Comparison of ENCODE assay signal across 22 cellular contexts in the genomic region with DNA sequence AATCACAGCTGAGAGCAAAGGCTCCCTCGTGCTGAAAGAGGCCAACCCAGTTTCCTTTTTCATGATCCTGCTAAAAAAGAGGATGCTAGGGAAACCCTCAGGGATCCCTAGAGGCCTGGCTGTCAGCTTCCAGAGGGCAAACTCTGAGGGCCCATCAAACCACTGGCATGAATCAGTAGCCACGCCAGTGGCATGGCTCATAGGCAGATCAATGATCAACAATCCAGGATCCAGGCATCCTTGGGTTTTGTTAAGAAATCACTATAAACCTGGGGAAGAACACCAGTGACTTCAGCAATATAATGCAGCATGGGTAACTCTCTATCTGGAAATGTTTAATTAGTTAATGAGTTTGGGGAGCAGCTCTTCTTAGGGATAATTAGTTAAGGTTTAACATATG.
"Had no signal": no experiment of that assay in that cellular context is flagged by ENCODE, and none has a peak within 500 bp of the region (broad histone marks: within the 10 kb centered on the region; RNA-seq: fewer than 3 reads in every experiment).

No MANE protein-coding gene starts in this region.

- H3K27me3 ChIP-seq: esophagus muscularis mucosa, foreskin keratinocyte, hepatocyte, neutrophil, right atrium auricular region, sigmoid colon, stomach, transverse colon had no signal

- H3K36me3 ChIP-seq: esophagus muscularis mucosa, neutrophil, right atrium auricular region, sigmoid colon, stomach, thoracic aorta, transverse colon had no signal

- H3K27ac ChIP-seq: dorsolateral prefrontal cortex, esophagus muscularis mucosa, foreskin keratinocyte, hepatocyte, neutrophil, right atrium auricular region, sigmoid colon, stomach, thoracic aorta, transverse colon had no signal

- DNase-seq: cortex of kidney; dorsolateral prefrontal cortex; effector CD8-positive, alpha-beta T cell; foreskin keratinocyte; kidney; left colon; left ventricle myocardium superior; mesendoderm; naive thymus-derived CD8-positive, alpha-beta T cell; posterior cingulate gyrus; sigmoid colon; small intestine; stimulated activated CD4-positive, alpha-beta T cell treated with anti-CD3 and anti-CD28 coated beads, Interleukin-12 subunit alpha, Interleukin-12 subunit beta, amount 100 ng/mL, for 4 hours; stimulated activated naive CD4-positive, alpha-beta T cell; stomach; substantia nigra; transverse colon had no signal

- ATAC-seq: foreskin keratinocyte; left colon; left ventricle myocardium superior; naive thymus-derived CD8-positive, alpha-beta T cell had no signal

- H3K4me3 ChIP-seq: dorsolateral prefrontal cortex, esophagus muscularis mucosa, hepatocyte, right atrium auricular region, sigmoid colon, stomach, thoracic aorta, transverse colon had no signal
